9 cellular contexts compared by ENCODE assay signal in the genomic region with DNA sequence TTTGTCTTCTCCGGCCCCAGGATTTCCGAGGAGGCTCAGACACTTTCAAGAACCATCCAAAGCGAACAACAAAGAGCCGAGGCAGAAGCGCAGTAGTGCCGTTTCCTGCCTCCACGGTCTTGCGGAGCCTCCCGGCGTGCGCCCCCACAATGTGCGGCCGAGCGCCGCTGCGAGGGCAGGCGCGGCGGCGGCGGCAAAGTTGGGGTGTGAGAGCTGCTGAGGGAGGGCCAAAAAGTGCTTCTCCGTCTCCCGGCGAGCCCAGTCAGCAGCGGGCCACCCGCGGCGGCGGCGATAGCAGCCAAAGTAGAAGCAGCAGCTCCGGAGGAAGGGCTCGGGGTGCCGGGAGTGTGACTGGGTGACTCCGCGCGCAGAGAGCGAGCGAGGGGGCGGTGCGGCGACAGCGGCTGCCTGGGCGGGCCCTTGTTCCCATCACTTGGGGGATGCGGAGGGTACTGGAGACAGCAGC.
A peak's percentile ranks its signal among the peaks of the same experiment; 100 is the strongest.
DNase-seq lines count a peak whose midpoint lies in the region; ATAC-seq and TF ChIP-seq lines count a peak whose summit lies in the region.
"Had no signal": no experiment of that assay in that cellular context is flagged by ENCODE, and none has a peak within 500 bp of the region (broad histone marks: within the 10 kb centered on the region; RNA-seq: fewer than 3 reads in every experiment).

No MANE protein-coding gene starts in this region.

- CTCF ChIA-PET in activated CD4-positive, alpha-beta T cell treated with anti-CD3 and anti-CD28 coated beads, Interleukin-2, amount 10 ng/mL, durations not matched to agents 7 days and 5 days (lab: Charles Lee): no interaction called here

- no peak overlapping the region for H3K27ac Mint-ChIP-seq in activated CD4-positive, alpha-beta T cell treated with anti-CD3 and anti-CD28 coated beads, Interleukin-2, amount 10 ng/mL, durations not matched to agents 7 days and 5 days
- H3K27ac Mint-ChIP-seq: dendritic cell treated with granulocyte-macrophage colony-stimulating factor and Interleukin-4, amounts not matched to agents 40 ng/mL and 50 ng/mL, for 4 days had no signal

- H3K9me3 ChIP-seq in right atrium auricular region: no peaks in the 10 kb centered on the region

- TF ChIP-seq CTCF in LNCaP clone FGC (IDR thresholded peaks at IDR 0.05; ENCODE audit: control insufficient read depth, extremely low read depth, insufficient read depth) (peak; percentile 40; the same call in 1 of the 2 replicates), right atrium auricular region (IDR thresholded peaks at IDR 0.05) (no peak)

- H3K9me3 Mint-ChIP-seq in activated CD4-positive, alpha-beta T cell treated with anti-CD3 and anti-CD28 coated beads, Interleukin-2, amount 10 ng/mL, durations not matched to agents 7 days and 5 days: no peaks in the 10 kb centered on the region
- H3K9me3 Mint-ChIP-seq: dendritic cell treated with granulocyte-macrophage colony-stimulating factor and Interleukin-4, amounts not matched to agents 40 ng/mL and 50 ng/mL, for 4 days had no signal

- H3K4me3 ChIP-seq in LNCaP clone FGC (ENCODE audit: low read depth, low read length): peak overlapping the region; percentile 65
- H3K4me3 ChIP-seq in right atrium auricular region: peak overlapping the region; percentile 66 to 68

- peak overlapping the region; percentile 79 to 86 for H3K27ac ChIP-seq in right atrium auricular region

- H3K27me3 ChIP-seq in right atrium auricular region: no peaks in the 10 kb centered on the region

- DNase-seq in activated CD4-positive, alpha-beta T cell treated with anti-CD3 and anti-CD28 coated beads, Interleukin-2, amount 10 ng/mL, durations not matched to agents 7 days and 5 days: peak; percentile 12
- no peak for DNase-seq in activated CD4-positive, alpha-beta T cell treated with anti-CD3 and anti-CD28 coated beads for 1 hour
- DNase-seq in LNCaP clone FGC (ENCODE audit: low read depth) (no peak), amniotic epithelial cell (ENCODE audit: low read depth) (peak; percentile 58), right atrium auricular region (ENCODE audit: low spot score) (peak; percentile 65), posterior vena cava (ENCODE audit: low spot score) (peak; percentile 86), NCI-H2029 (lab: John Stamatoyannopoulos, UW) (no peak)

- H3K4me1 ChIP-seq in right atrium auricular region: peaks cover 0 to 3% of the 10 kb centered on the region in 2 donors

- H3K27me3 Mint-ChIP-seq in activated CD4-positive, alpha-beta T cell treated with anti-CD3 and anti-CD28 coated beads, Interleukin-2, amount 10 ng/mL, durations not matched to agents 7 days and 5 days: peaks cover 9% of the 10 kb centered on the region

- no peak for ATAC-seq in HG03139 (IDR thresholded peaks at IDR 0.05; ENCODE audit: unreplicated experiment)

- no peak overlapping the region for H3K4me3 Mint-ChIP-seq in activated CD4-positive, alpha-beta T cell treated with anti-CD3 and anti-CD28 coated beads, Interleukin-2, amount 10 ng/mL, durations not matched to agents 7 days and 5 days

- no peaks in the 10 kb centered on the region for H3K36me3 ChIP-seq in right atrium auricular region

- peaks cover 5% of the 10 kb centered on the region for H3K4me1 Mint-ChIP-seq in activated CD4-positive, alpha-beta T cell treated with anti-CD3 and anti-CD28 coated beads, Interleukin-2, amount 10 ng/mL, durations not matched to agents 7 days and 5 days

- POLR2A ChIA-PET in activated CD4-positive, alpha-beta T cell treated with anti-CD3 and anti-CD28 coated beads, Interleukin-2, amount 10 ng/mL, durations not matched to agents 7 days and 5 days (lab: Charles Lee): no interaction called here

- intact Hi-C loops in posterior vena cava (cut with DNase I): no loop called here

- no peaks in the 10 kb centered on the region for H3K36me3 Mint-ChIP-seq in activated CD4-positive, alpha-beta T cell treated with anti-CD3 and anti-CD28 coated beads, Interleukin-2, amount 10 ng/mL, durations not matched to agents 7 days and 5 days (ENCODE audit: low read depth)

Comparison
In these comparisons a context has a peak if more than half of its experiments do, and no peak if none do; other contexts are left out.
1. DNase-seq: peak in activated CD4-positive, alpha-beta T cell treated with anti-CD3 and anti-CD28 coated beads, Interleukin-2, amount 10 ng/mL, durations not matched to agents 7 days and 5 days (single experiment), amniotic epithelial cell (single experiment), right atrium auricular region (single experiment) and posterior vena cava (single experiment); none in activated CD4-positive, alpha-beta T cell treated with anti-CD3 and anti-CD28 coated beads for 1 hour (single experiment), LNCaP clone FGC (single experiment) and NCI-H2029 (single experiment).